ENCODE assay signal across 16 cellular contexts in the genomic region with DNA sequence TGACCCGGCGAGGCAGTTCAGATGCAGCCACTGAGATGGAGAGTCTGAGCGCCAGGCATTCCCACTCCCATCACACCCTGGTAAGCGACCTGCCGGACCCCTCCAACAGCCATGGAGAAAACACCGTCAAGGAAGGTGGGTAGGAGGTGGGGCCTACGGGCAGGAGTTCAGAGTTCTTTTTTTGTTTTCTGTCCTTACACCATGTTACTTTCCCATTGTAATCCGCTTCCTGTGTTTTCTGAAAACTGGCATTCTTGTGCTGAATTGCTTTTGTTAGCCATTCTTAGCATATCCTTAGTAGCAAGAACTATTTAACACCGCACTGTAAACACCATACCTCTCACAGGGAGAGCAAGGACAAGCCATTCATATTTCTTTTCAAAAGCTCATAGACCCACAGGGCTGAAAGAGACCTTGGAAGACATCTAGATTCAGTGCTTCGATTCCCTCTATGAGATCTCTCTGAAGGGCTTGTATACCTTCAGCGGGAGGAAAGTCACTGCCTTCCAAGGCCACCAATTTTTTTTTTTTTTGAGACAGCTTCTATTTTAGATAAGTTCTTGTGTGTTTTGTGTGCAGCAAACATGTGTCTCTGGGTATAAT. TPM values are rescaled to one million over a fixed set of nuclear protein-coding genes. Genes with fewer than 3 reads are reported as not detected.
"Had no signal": no experiment of that assay in that cellular context is flagged by ENCODE, and none has a peak within 500 bp of the region (broad histone marks: within the 10 kb centered on the region; RNA-seq: fewer than 3 reads in every experiment).

No MANE protein-coding gene starts in this region.

- H3K36me3 Mint-ChIP-seq: activated naive CD4-positive, alpha-beta T cell treated with anti-CD3 and anti-CD28 coated beads, Interleukin-2, amount 10 ng/mL, durations not matched to agents 7 days and 5 days; immature natural killer cell; mesothelial cell of epicardium had no signal

- H3K9me3 ChIP-seq: heart left ventricle, pancreas, stomach, testis, upper lobe of left lung had no signal

- H3K9me3 Mint-ChIP-seq: activated naive CD4-positive, alpha-beta T cell treated with anti-CD3 and anti-CD28 coated beads, Interleukin-2, amount 10 ng/mL, durations not matched to agents 7 days and 5 days had no signal

- H3K27me3 Mint-ChIP-seq: activated naive CD4-positive, alpha-beta T cell treated with anti-CD3 and anti-CD28 coated beads, Interleukin-2, amount 10 ng/mL, durations not matched to agents 7 days and 5 days had no signal

- H3K4me3 Mint-ChIP-seq: activated naive CD4-positive, alpha-beta T cell treated with anti-CD3 and anti-CD28 coated beads, Interleukin-2, amount 10 ng/mL, durations not matched to agents 7 days and 5 days; immature natural killer cell; mesothelial cell of epicardium had no signal

- H3K4me1 Mint-ChIP-seq: activated naive CD4-positive, alpha-beta T cell treated with anti-CD3 and anti-CD28 coated beads, Interleukin-2, amount 10 ng/mL, durations not matched to agents 7 days and 5 days; immature natural killer cell; mesothelial cell of epicardium had no signal

- H3K27ac Mint-ChIP-seq: activated naive CD4-positive, alpha-beta T cell treated with anti-CD3 and anti-CD28 coated beads, Interleukin-2, amount 10 ng/mL, durations not matched to agents 7 days and 5 days; immature natural killer cell; mesothelial cell of epicardium had no signal

- H3K4me1 ChIP-seq: heart left ventricle, pancreas, stomach, testis, upper lobe of left lung had no signal

- ATAC-seq: activated CD4-positive, CD25-positive, alpha-beta regulatory T cell treated with anti-CD3 and anti-CD28 coated beads, Interleukin-2, amount 50 U/mL, for 24 hours; heart left ventricle had no signal

- H3K27me3 ChIP-seq: cardiac muscle cell, heart left ventricle, pancreas, stomach, testis, upper lobe of left lung had no signal

- DNase-seq: activated CD4-positive, alpha-beta T cell treated with anti-CD3 and anti-CD28 coated beads, Interleukin-2, amount 50 U/mL, for 1 hour; activated naive CD4-positive, alpha-beta T cell treated with anti-CD3 and anti-CD28 coated beads, Interleukin-2, amount 10 ng/mL, durations not matched to agents 7 days and 5 days; effector CD4-positive, alpha-beta T cell; foreskin melanocyte; heart left ventricle; immature natural killer cell; pancreas; stimulated activated CD4-positive, alpha-beta T cell treated with anti-CD3 and anti-CD28 coated beads, Interleukin-1b, Interleukin-23, amount 100 ng/mL, for 48 hours; stomach; SW 1271; testis; upper lobe of left lung had no signal

- H3K36me3 ChIP-seq: cardiac muscle cell, heart left ventricle, pancreas, stomach, upper lobe of left lung had no signal

- H3K4me3 ChIP-seq: cardiac muscle cell, heart left ventricle, pancreas, stomach, testis, upper lobe of left lung had no signal

RNA-seq across cellular contexts. Expression of a gene that starts 46.3 kb away (rescaled TPM):
- total RNA-seq: T-helper 2 cell treated with Interferon-gamma antibody and Interleukin-4, amounts not matched to agents 100 ng/mL and 5 ng/mL, for 36 hours had no signal
- polyA plus RNA-seq: immature natural killer cell had no signal
